In the genomic region with DNA sequence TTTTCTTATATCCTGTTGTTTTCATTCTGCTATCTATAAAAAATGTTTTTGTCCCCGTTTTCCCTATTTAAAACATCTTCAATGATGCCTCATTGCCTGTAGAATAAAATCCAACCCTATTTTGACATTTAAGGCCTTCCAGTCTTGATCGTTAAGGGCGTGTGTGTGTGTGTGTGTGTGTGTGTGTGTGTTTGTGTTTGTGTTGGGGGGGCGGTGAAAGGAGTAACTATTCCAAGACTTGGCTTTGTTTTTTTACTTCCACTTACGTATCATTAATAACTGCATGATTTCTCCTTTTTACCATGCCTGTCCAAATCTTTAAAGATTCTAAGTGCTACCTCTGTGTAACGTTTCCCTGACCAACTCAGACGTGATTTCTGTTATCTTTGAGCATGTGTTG, we compare ENCODE assay signal across 8 cellular contexts. TPM values are rescaled to one million over a fixed set of nuclear protein-coding genes. Genes with fewer than 3 reads are reported as not detected.
DNase-seq lines count a peak whose midpoint lies in the region; ATAC-seq and TF ChIP-seq lines count a peak whose summit lies in the region.

No MANE protein-coding gene starts in this region.

- peak overlapping the region; percentile 72 for H3K4me2 ChIP-seq in DOHH2 (ENCODE audit: low read length)

- peak overlapping the region; percentile 77 for H3K27ac ChIP-seq in DOHH2 (ENCODE audit: low read depth, low read length)
- peak overlapping the region; percentile 87 for H3K27ac ChIP-seq in naive thymus-derived CD4-positive, alpha-beta T cell (ENCODE audit: low read depth, low read length)

- H3K79me2 ChIP-seq in DOHH2 (ENCODE audit: control insufficient read depth, low read length): peaks cover 97% of the 10 kb centered on the region

- peaks cover 68% of the 10 kb centered on the region for H3K36me3 ChIP-seq in DOHH2 (ENCODE audit: control insufficient read depth, low read length)
- H3K36me3 ChIP-seq in naive thymus-derived CD4-positive, alpha-beta T cell (ENCODE audit: control insufficient read depth in 2 of 3, insufficient read depth in 3 of 3, low read length in 3 of 3): peaks cover 0 to 16% (median 0%) of the 10 kb centered on the region in 3 experiments

- no peaks in the 10 kb centered on the region; the same call in 1 of the 2 replicates for H3F3A ChIP-seq in DOHH2 (ENCODE audit: control insufficient read depth, insufficient read depth)

- no peaks in the 10 kb centered on the region for H3K9me3 ChIP-seq in DOHH2 (ENCODE audit: control insufficient read depth, insufficient read depth, low read length)
- H3K9me3 ChIP-seq in naive thymus-derived CD4-positive, alpha-beta T cell (ENCODE audit: control insufficient read depth in 2 of 3, low read length in 3 of 3): no peaks in the 10 kb centered on the region

- H3K9me3 Mint-ChIP-seq in naive thymus-derived CD4-positive, alpha-beta T cell: peaks cover 0 to 2% (median 0%) of the 10 kb centered on the region in 11 donors

- CTCF ChIA-PET in naive thymus-derived CD4-positive, alpha-beta T cell (lab: Charles Lee): no interaction called here

- H3K36me3 Mint-ChIP-seq in naive thymus-derived CD4-positive, alpha-beta T cell: peaks cover 0 to 34% (median 30%) of the 10 kb centered on the region in 5 donors

- H3K4me3 ChIP-seq in DOHH2 (ENCODE audit: low read length): peak overlapping the region; percentile 87
- peak overlapping the region; percentile 90 for H3K4me3 ChIP-seq in choroid plexus epithelial cell (ENCODE audit: low read depth, low read length)
- peak overlapping the region; percentile 94 for H3K4me3 ChIP-seq in naive thymus-derived CD4-positive, alpha-beta T cell (ENCODE audit: low read length)

- no peaks in the 10 kb centered on the region for H3K27me3 ChIP-seq in DOHH2 (ENCODE audit: control insufficient read depth, low read length)
- no peaks in the 10 kb centered on the region for H3K27me3 ChIP-seq in naive thymus-derived CD4-positive, alpha-beta T cell (ENCODE audit: control insufficient read depth in 2 of 2, insufficient read depth in 2 of 2, low read length in 2 of 2)

- peaks cover 15% of the 10 kb centered on the region for H4K20me1 ChIP-seq in DOHH2 (ENCODE audit: control insufficient read depth, insufficient read depth, low read depth, low read length)

- H3K4me3 Mint-ChIP-seq in naive thymus-derived CD4-positive, alpha-beta T cell: peak overlapping the region; percentile 96 to 100 (median 99)

- ATAC-seq in naive thymus-derived CD4-positive, alpha-beta T cell: no peak
- no peak for ATAC-seq in GM18520 (IDR thresholded peaks at IDR 0.05; ENCODE audit: unreplicated experiment)
- no peak for ATAC-seq in GM18867 (IDR thresholded peaks at IDR 0.05; ENCODE audit: unreplicated experiment)
- no peak for ATAC-seq in GM18870 (IDR thresholded peaks at IDR 0.05; ENCODE audit: unreplicated experiment)

- POLR2A ChIA-PET in naive thymus-derived CD4-positive, alpha-beta T cell (lab: Charles Lee): no interaction called here

- peaks cover 34% of the 10 kb centered on the region for H3K4me1 ChIP-seq in DOHH2 (ENCODE audit: control insufficient read depth, low read length)
- H3K4me1 ChIP-seq in naive thymus-derived CD4-positive, alpha-beta T cell (ENCODE audit: control insufficient read depth in 2 of 2, insufficient read depth in 2 of 2, low read length in 2 of 2): peaks cover 35 to 37% of the 10 kb centered on the region in 2 donors

- peak overlapping the region; percentile 95 to 100 (median 98) for H3K27ac Mint-ChIP-seq in naive thymus-derived CD4-positive, alpha-beta T cell

- peak; percentile 9 for DNase-seq in NCI-H1417 treated with DMSO at 0.1 percent for 48 hours (lab: John Stamatoyannopoulos, UW)
- DNase-seq in choroid plexus epithelial cell (ENCODE audit: low read depth): peak; percentile 22
- peak in 4 of 9 donors; percentile 3 to 23 (median 18) for DNase-seq in naive thymus-derived CD4-positive, alpha-beta T cell
- DNase-seq in activated gamma-delta T cell (lab: John Stamatoyannopoulos, UW): no peak

- H3K9me2 ChIP-seq in DOHH2 (replicated peaks; ENCODE audit: control insufficient read depth, low read length): no peaks in the 10 kb centered on the region

- TF ChIP-seq CTCF in DOHH2 (IDR thresholded peaks at IDR 0.05; ENCODE audit: low read depth, low read length, poor library complexity, severe bottlenecking) (no peak), choroid plexus epithelial cell (conservative IDR thresholded peaks at IDR 0.05; ENCODE audit: low read depth, low read length) (no peak)

- intact Hi-C loops in naive thymus-derived CD4-positive, alpha-beta T cell (cut with micrococcal nuclease): loop anchor here (1.0 to 10.0 kb wide), 12 partner anchors 14 to 1502 kb away; a partner anchor contains a TSS

- H3K27me3 Mint-ChIP-seq in naive thymus-derived CD4-positive, alpha-beta T cell: no peaks in the 10 kb centered on the region

- H3K4me1 Mint-ChIP-seq in naive thymus-derived CD4-positive, alpha-beta T cell: peaks cover 38 to 79% (median 66%) of the 10 kb centered on the region in 7 donors

RNA-seq across cellular contexts. Expression of a gene that starts 0.8 kb away (rescaled TPM):
- total RNA-seq in naive thymus-derived CD4-positive, alpha-beta T cell: 10 to 100 TPM; 27.3 to 40.1 (median 31.6) TPM
- polyA plus RNA-seq in naive thymus-derived CD4-positive, alpha-beta T cell: 10 to 100 TPM; 20.4 to 24.9 TPM

RNA-seq across cellular contexts. Expression of a gene that starts 1.0 kb away (rescaled TPM):
- 10 to 100 TPM; 24.8 to 44.8 (median 39.2) TPM for total RNA-seq in naive thymus-derived CD4-positive, alpha-beta T cell
- 10 to 100 TPM; 14.4 to 15.3 TPM for polyA plus RNA-seq in naive thymus-derived CD4-positive, alpha-beta T cell

RNA-seq across cellular contexts. Expression of a gene that starts 55.0 kb away (rescaled TPM):
- total RNA-seq in naive thymus-derived CD4-positive, alpha-beta T cell: 10 to 100 TPM in 1 of 5 experiments, 1 to 10 TPM in 4; 4.7 to 18.0 (median 6.2) TPM
- 1 to 10 TPM; 9.0 to 9.7 TPM for polyA plus RNA-seq in naive thymus-derived CD4-positive, alpha-beta T cell

RNA-seq across cellular contexts. Expression of a gene that starts 55.3 kb away (rescaled TPM):
- total RNA-seq in naive thymus-derived CD4-positive, alpha-beta T cell: 10 to 100 TPM in 1 of 5 experiments, 1 to 10 TPM in 4; 4.5 to 14.9 (median 6.3) TPM
- polyA plus RNA-seq in naive thymus-derived CD4-positive, alpha-beta T cell: 1 to 10 TPM; 2.9 to 7.1 TPM
